Comparison of ENCODE assay signal across 32 cellular contexts in the genomic region with DNA sequence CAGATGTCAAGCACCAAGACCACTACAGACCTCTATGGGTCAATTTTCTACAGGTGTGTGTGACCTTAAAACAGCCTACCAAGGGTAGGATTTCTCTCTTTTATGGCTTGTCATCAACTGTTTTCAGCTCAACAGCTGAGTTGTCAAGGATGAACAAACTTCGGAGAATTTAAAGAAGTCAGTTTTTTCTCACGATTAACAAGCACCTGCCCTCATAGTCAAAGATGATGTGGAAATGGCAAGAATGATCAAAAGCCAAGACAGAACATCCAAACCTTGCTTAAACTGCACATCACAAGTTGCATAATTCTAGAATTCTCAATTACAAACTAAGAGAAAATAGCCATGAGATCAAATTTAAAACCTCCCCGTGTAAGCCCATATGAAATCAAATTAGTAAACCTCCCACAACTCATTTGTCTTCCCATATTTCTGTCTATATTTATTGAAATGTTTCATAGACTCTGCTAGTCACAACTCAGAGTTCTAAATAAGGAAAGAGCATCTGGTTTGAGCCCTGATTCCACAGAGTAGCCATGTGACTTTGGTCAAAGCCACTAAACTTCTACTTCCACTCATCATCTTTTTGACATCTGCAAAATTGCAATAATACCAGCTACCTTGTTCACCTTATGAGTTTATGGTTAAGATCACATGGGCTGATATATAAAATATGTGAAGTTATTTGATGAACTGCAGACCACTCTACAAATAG.
"Had no signal": no experiment of that assay in that cellular context is flagged by ENCODE, and none has a peak within 500 bp of the region (broad histone marks: within the 10 kb centered on the region; RNA-seq: fewer than 3 reads in every experiment).

No MANE protein-coding gene starts in this region.

- H3K4me3 ChIP-seq: adrenal gland, body of pancreas, breast epithelium had no signal

- H3K4me1 ChIP-seq: body of pancreas, breast epithelium had no signal

- ATAC-seq: activated CD8-positive, alpha-beta T cell treated with anti-CD3 and anti-CD28 coated beads for 36 hours; activated naive CD4-positive, alpha-beta T cell treated with anti-CD3 and anti-CD28 coated beads, Interleukin-2, amount 50 U/mL, for 72 hours; activated T-cell treated with anti-CD3 and anti-CD28 coated beads, Interleukin-2, amount 50 U/mL, for 4 hours; activated T-cell treated with anti-CD3 and anti-CD28 coated beads, Interleukin-2, amount 50 U/mL, for 72 hours; activated T-helper 17 cell treated with anti-CD3 and anti-CD28 coated beads, Interleukin-2, amount 50 U/mL, for 72 hours; body of pancreas; T-cell; T-helper 17 cell had no signal

- H3K27me3 ChIP-seq: adrenal gland, body of pancreas, brain microvascular endothelial cell, breast epithelium had no signal

- H3K36me3 ChIP-seq: adrenal gland, brain microvascular endothelial cell, breast epithelium had no signal

- H3K27ac ChIP-seq: adrenal gland, body of pancreas, brain microvascular endothelial cell, breast epithelium, VCaP had no signal

- H3K9me3 ChIP-seq: adrenal gland, body of pancreas, breast epithelium had no signal

- DNase-seq: activated B cell treated with CpG ODN at 0.5 μM for 24 hours; activated CD4-positive, alpha-beta memory T cell treated with anti-CD3 and anti-CD28 coated beads for 36 hours; activated CD4-positive, alpha-beta T cell treated with anti-CD3 and anti-CD28 coated beads for 4 hours; activated CD4-positive, alpha-beta T cell treated with anti-CD3 and anti-CD28 coated beads, Interleukin-2, amount 10 ng/mL, durations not matched to agents 24 days and 14 days; activated CD4-positive, alpha-beta T cell treated with anti-CD3 and anti-CD28 coated beads, Interleukin-2, amount 50 U/mL, for 1 hour; activated CD4-positive, alpha-beta T cell treated with anti-CD3 and anti-CD28 coated beads, Interleukin-2, amount 50 U/mL, for 4 hours; activated CD4-positive, CD25-positive, alpha-beta regulatory T cell treated with anti-CD3 and anti-CD28 coated beads, Interleukin-2, amount 50 U/mL, for 72 hours; activated CD8-positive, alpha-beta memory T cell treated with anti-CD3 and anti-CD28 coated beads, Interleukin-2, amount 50 U/mL, for 4 hours; activated CD8-positive, alpha-beta T cell treated with anti-CD3 and anti-CD28 coated beads for 36 hours; activated effector memory CD4-positive, alpha-beta T cell treated with anti-CD3 and anti-CD28 coated beads, Interleukin-2, amount 50 U/mL, for 16 hours; activated gamma-delta T cell treated with Interleukin-2 at 50 U/mL for 16 hours; activated naive CD4-positive, alpha-beta T cell; activated naive CD4-positive, alpha-beta T cell treated with anti-CD3 and anti-CD28 coated beads for 36 hours; activated naive CD4-positive, alpha-beta T cell treated with anti-CD3 and anti-CD28 coated beads, Interleukin-2, amount 50 U/mL, for 16 hours; activated naive CD8-positive, alpha-beta T cell treated with anti-CD3 and anti-CD28 coated beads for 36 hours; activated T-cell treated with anti-CD3 and anti-CD28 coated beads for 4 hours; activated T-cell treated with anti-CD3 and anti-CD28 coated beads, Interleukin-2, amount 50 U/mL, for 1 hour; activated T-cell treated with anti-CD3 and anti-CD28 coated beads, Interleukin-2, amount 50 U/mL, for 4 hours; activated T-cell treated with anti-CD3 and anti-CD28 coated beads, Interleukin-2, amount 50 U/mL, for 72 hours; adrenal gland; amniotic stem cell; aorta; body of pancreas; brain microvascular endothelial cell; central memory CD4-positive, alpha-beta T cell; T-cell; T-helper 17 cell; T-helper 9 cell had no signal
